Comparison of ENCODE assay signal across 18 cellular contexts in the genomic region with DNA sequence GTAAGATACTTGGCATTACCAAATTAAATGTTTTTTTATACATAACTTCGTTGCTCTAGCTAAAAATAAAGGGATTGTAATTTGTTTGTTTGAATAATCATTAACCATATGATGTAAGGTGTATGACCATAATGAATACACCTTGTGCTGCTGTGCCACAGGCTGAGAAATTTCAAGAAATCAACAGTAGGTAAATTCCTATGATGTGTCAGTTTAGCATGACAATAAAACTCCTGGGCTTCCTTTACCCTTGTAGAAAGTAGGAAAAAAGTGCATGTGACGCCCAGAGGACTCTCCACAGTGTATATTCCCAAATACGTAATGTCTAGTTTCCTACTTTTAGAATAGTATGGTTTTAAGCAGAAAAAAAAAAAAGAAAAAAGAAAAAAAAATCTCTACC.
A peak's percentile ranks its signal among the peaks of the same experiment; 100 is the strongest.
DNase-seq lines count a peak whose midpoint lies in the region; ATAC-seq, FAIRE-seq and TF ChIP-seq lines count a peak whose summit lies in the region.
"Had no signal": no experiment of that assay in that cellular context is flagged by ENCODE, and none has a peak within 500 bp of the region (broad histone marks: within the 10 kb centered on the region; RNA-seq: fewer than 3 reads in every experiment).

No MANE protein-coding gene starts in this region.

- no peak overlapping the region for H2BK15ac ChIP-seq in neuronal stem cell (ENCODE audit: low read length)

- BruUV-seq in PC-3 (replicated peaks; lab: Mats Ljungman, UMichigan) (no TSS peak), GM12878 (replicated peaks; lab: Mats Ljungman, UMichigan) (no TSS peak)

- no peak for FAIRE-seq in GM12878 (lab: Jason Lieb, UNC)
- FAIRE-seq: GM12892, H1 had no signal

- TF ChIP-seq CTCF in PC-3 (conservative IDR thresholded peaks at IDR 0.05; ENCODE audit: low read depth, low read length): no peak
- TF ChIP-seq CTCF in GM12878 (IDR thresholded peaks at IDR 0.05 in 2 of 3, conservative IDR thresholded peaks at IDR 0.05 in 1 of 3; ENCODE audit: control insufficient read depth in 2 of 3, extremely low read depth in 1 of 3, insufficient read depth in 1 of 3, low read depth in 3 of 3, low read length in 3 of 3): no peak
- TF ChIP-seq CTCF in CD8-positive, alpha-beta T cell (IDR thresholded peaks at IDR 0.05): no peak

- no peak overlapping the region for H3K27ac Mint-ChIP-seq in CD8-positive, alpha-beta T cell
- H3K27ac Mint-ChIP-seq: CD4-positive, alpha-beta memory T cell; H9 had no signal

- SMC1A ChIA-PET in GM12878 (lab: Charles Lee; ENCODE audit: uncharacterized antibody, unreplicated experiment): interaction anchor here (1.1 kb wide), 1 partner anchor 9 kb away, joined by 3 read pairs; no protein-coding TSS in a partner anchor

- 22% methylated on average over 3 of the region's 3 CpGs for WGBS in GM12878 (ENCODE audit: insufficient coverage, insufficient replicate concordance, low lambda C conversion rate, missing lambda C conversion rate)
- WGBS in neuronal stem cell (ENCODE audit: extremely low coverage in 2 of 2, insufficient read length in 2 of 2, insufficient replicate concordance in 1 of 2), 2 donors: no CpG with 5 or more reads among the region's 3 CpGs

- H3K4me3 Mint-ChIP-seq in CD8-positive, alpha-beta T cell: no peak overlapping the region
- H3K4me3 Mint-ChIP-seq: CD4-positive, alpha-beta memory T cell; H9 had no signal

- H3K4me1 ChIP-seq in PC-3 (ENCODE audit: insufficient read depth, low read length) (peaks cover 12% of the 10 kb centered on the region), GM12878 (ENCODE audit: control insufficient read depth, insufficient read depth, low read length) (no peaks in the 10 kb centered on the region), muscle layer of colon (ENCODE audit: insufficient read depth, low read length) (peaks cover 4% of the 10 kb centered on the region), neuronal stem cell (ENCODE audit: control insufficient read depth in 2 of 2, insufficient read depth in 1 of 2, low read depth in 1 of 2, low read length in 2 of 2) (no peaks in the 10 kb centered on the region)
- H3K4me1 ChIP-seq in CD8-positive, alpha-beta T cell (ENCODE audit: insufficient read depth, low read length): peaks cover 12% of the 10 kb centered on the region
- H3K4me1 ChIP-seq: Caco-2 had no signal

- no peak overlapping the region for H2BK120ac ChIP-seq in neuronal stem cell (ENCODE audit: low read depth, low read length)

- H3K18ac ChIP-seq in neuronal stem cell (ENCODE audit: low read length): no peak overlapping the region

- no peaks in the 10 kb centered on the region for H3K27me3 Mint-ChIP-seq in CD8-positive, alpha-beta T cell (ENCODE audit: low read depth)
- H3K27me3 Mint-ChIP-seq: CD4-positive, alpha-beta memory T cell had no signal

- H3K9ac ChIP-seq in PC-3 (ENCODE audit: low read length): no peak overlapping the region
- no peak overlapping the region for H3K9ac ChIP-seq in GM12878 (ENCODE audit: control insufficient read depth, insufficient read depth, low read length)
- H3K9ac ChIP-seq in muscle layer of colon (ENCODE audit: low read length): no peak overlapping the region
- no peak overlapping the region for H3K9ac ChIP-seq in neuronal stem cell (ENCODE audit: low read depth, low read length, poor library complexity)

- no peaks in the 10 kb centered on the region for H3K79me1 ChIP-seq in neuronal stem cell (ENCODE audit: low read depth, low read length)

- H3K9me3 ChIP-seq in PC-3 (ENCODE audit: low read length) (no peaks in the 10 kb centered on the region), GM12878 (replicated peaks; ENCODE audit: control insufficient read depth, insufficient read depth, low read length) (no peaks in the 10 kb centered on the region), muscle layer of colon (ENCODE audit: low read length) (no peaks in the 10 kb centered on the region), neuronal stem cell (replicated peaks in 1 of 2; ENCODE audit: control insufficient read depth in 2 of 2, insufficient read depth in 1 of 2, low read depth in 1 of 2, low read length in 2 of 2) (no peaks in the 10 kb centered on the region)
- no peaks in the 10 kb centered on the region for H3K9me3 ChIP-seq in CD8-positive, alpha-beta T cell (ENCODE audit: low read length)
- H3K9me3 ChIP-seq: Caco-2 had no signal

- H3K36me3 ChIP-seq in H7 (replicated peaks; ENCODE audit: control insufficient read depth, insufficient read depth, low read length) (no peaks in the 10 kb centered on the region), PC-3 (ENCODE audit: low read depth, low read length) (no peaks in the 10 kb centered on the region), GM12878 (ENCODE audit: control insufficient read depth in 2 of 2, insufficient read depth in 2 of 2, low read length in 1 of 2) (no peaks in the 10 kb centered on the region), muscle layer of colon (ENCODE audit: insufficient read depth, low read length) (no peaks in the 10 kb centered on the region), neuronal stem cell (replicated peaks in 1 of 2; ENCODE audit: control insufficient read depth in 2 of 2, insufficient read depth in 2 of 2, low read length in 2 of 2) (no peaks in the 10 kb centered on the region)
- H3K36me3 ChIP-seq in CD8-positive, alpha-beta T cell (ENCODE audit: insufficient read depth, low read length): no peaks in the 10 kb centered on the region

- intact Hi-C loops in PC-3 (cut with micrococcal nuclease) (no loop called here), GM12878 (cut with micrococcal nuclease; ENCODE audit: unreplicated experiment) (no loop called here)
- intact Hi-C loops in CD8-positive, alpha-beta T cell (cut with DNase I, micrococcal nuclease): no loop called here

- H3K27ac ChIP-seq in PC-3 (ENCODE audit: low read length): 0 out of 2 replicates have a peak overlapping the region, but pooled peaks have one; percentile 24
- no peak overlapping the region for H3K27ac ChIP-seq in GM12878 (ENCODE audit: control insufficient read depth, insufficient read depth)
- H3K27ac ChIP-seq in muscle layer of colon (ENCODE audit: low read depth, low read length): peak overlapping the region; percentile 12
- H3K27ac ChIP-seq in neuronal stem cell (replicated peaks; ENCODE audit: low read length): no peak overlapping the region
- H3K27ac ChIP-seq in CD8-positive, alpha-beta T cell (ENCODE audit: low read depth, low read length): no peak overlapping the region

- no peak overlapping the region for H4K8ac ChIP-seq in neuronal stem cell (ENCODE audit: low read depth, low read length)

- H3K27me3 ChIP-seq in H7 (ENCODE audit: control insufficient read depth, insufficient read depth, low read length) (no peaks in the 10 kb centered on the region), PC-3 (ENCODE audit: low read length) (no peaks in the 10 kb centered on the region), GM12878 (replicated peaks in 1 of 2; ENCODE audit: control insufficient read depth in 2 of 2, insufficient read depth in 2 of 2, low read length in 1 of 2) (no peaks in the 10 kb centered on the region), muscle layer of colon (ENCODE audit: control insufficient read depth in 1 of 2, insufficient read depth in 2 of 2, low read length in 2 of 2) (no peaks in the 10 kb centered on the region), neuronal stem cell (ENCODE audit: control insufficient read depth in 3 of 3, insufficient read depth in 3 of 3, low read depth in 1 of 3, low read length in 3 of 3) (no peaks in the 10 kb centered on the region)
- H3K27me3 ChIP-seq in CD8-positive, alpha-beta T cell (ENCODE audit: insufficient read depth, low read length): no peaks in the 10 kb centered on the region

- no peaks in the 10 kb centered on the region for H3F3A ChIP-seq in PC-3 (ENCODE audit: low read length, unreplicated experiment)

- RAD21 ChIA-PET in GM12878 (lab: Charles Lee; ENCODE audit: unreplicated experiment): interaction anchor here (0.9 kb wide), 1 partner anchor 89 kb away, joined by 3 read pairs; no protein-coding TSS in a partner anchor

- TF ChIP-seq POLR2A in GM12878 (IDR thresholded peaks at IDR 0.05; ENCODE audit: low read depth, low read length): no peak

- CTCF ChIA-PET in PC-3 (lab: Charles Lee) (no interaction called here), GM12878 (lab: Yijun Ruan, JAX) (no interaction called here)
- CTCF ChIA-PET in CD8-positive, alpha-beta T cell (lab: Charles Lee): no interaction called here

- peaks cover 2% of the 10 kb centered on the region for H3K9me3 Mint-ChIP-seq in CD8-positive, alpha-beta T cell
- H3K9me3 Mint-ChIP-seq: H9 had no signal

- H3K36me3 Mint-ChIP-seq in CD8-positive, alpha-beta T cell: no peaks in the 10 kb centered on the region
- H3K36me3 Mint-ChIP-seq: CD4-positive, alpha-beta memory T cell had no signal

- no peaks in the 10 kb centered on the region for H4K20me1 ChIP-seq in PC-3 (ENCODE audit: low read length)
- no peaks in the 10 kb centered on the region for H4K20me1 ChIP-seq in GM12878 (ENCODE audit: control insufficient read depth, insufficient read depth)

- ATAC-seq in PC-3 (peak; percentile 69), GM12878 (peak; percentile 67), HG03159 (IDR thresholded peaks at IDR 0.05; ENCODE audit: unreplicated experiment) (no peak)
- ATAC-seq in CD8-positive, alpha-beta T cell: no peak
- ATAC-seq: HCT116 had no signal

- POLR2A ChIA-PET in PC-3 (lab: Charles Lee; ENCODE audit: unreplicated experiment): no interaction called here
- POLR2A ChIA-PET in GM12878 (lab: Charles Lee): no interaction called here
- POLR2A ChIA-PET in CD8-positive, alpha-beta T cell (lab: Charles Lee): no interaction called here

- H2BK12ac ChIP-seq in neuronal stem cell (ENCODE audit: low read length): no peak overlapping the region

- H2AFZ ChIP-seq in PC-3 (ENCODE audit: low read length): peak overlapping the region; percentile 36; the same call in 1 of the 2 replicates
- no peak overlapping the region for H2AFZ ChIP-seq in GM12878 (ENCODE audit: control insufficient read depth, low read depth, low read length)
- no peak overlapping the region for H2AFZ ChIP-seq in neuronal stem cell (ENCODE audit: low read length)

- peak overlapping the region; percentile 44 for H3K4me2 ChIP-seq in PC-3 (ENCODE audit: low read length)
- H3K4me2 ChIP-seq in GM12878 (ENCODE audit: control insufficient read depth, insufficient read depth): no peak overlapping the region
- no peak overlapping the region for H3K4me2 ChIP-seq in neuronal stem cell (ENCODE audit: insufficient read depth, low read length, poor library complexity, severe bottlenecking)

- H2BK5ac ChIP-seq in neuronal stem cell (ENCODE audit: low read length): no peak overlapping the region

- H3K4me3 ChIP-seq in H7 (ENCODE audit: insufficient read depth, low read depth, low read length): no peak overlapping the region
- no peak overlapping the region for H3K4me3 ChIP-seq in PC-3 (ENCODE audit: low read length)
- H3K4me3 ChIP-seq in GM12878: no peak overlapping the region
- H3K4me3 ChIP-seq in muscle layer of colon (ENCODE audit: low read depth in 1 of 2, low read length in 2 of 2): no peak overlapping the region
- H3K4me3 ChIP-seq in neuronal stem cell (ENCODE audit: low read length in 2 of 2): no peak overlapping the region
- H3K4me3 ChIP-seq in CD8-positive, alpha-beta T cell (ENCODE audit: low read depth, low read length): no peak overlapping the region

- peaks cover 11% of the 10 kb centered on the region for H3K4me1 Mint-ChIP-seq in CD8-positive, alpha-beta T cell (ENCODE audit: low read depth)

- no peak for TF ChIP-seq RAD21 in GM12878 (IDR thresholded peaks at IDR 0.05; ENCODE audit: insufficient read depth, low read depth, low read length)

- no peak overlapping the region for H2AK5ac ChIP-seq in neuronal stem cell (ENCODE audit: low read depth, low read length)

- no peak for TF ChIP-seq EP300 in GM12878 (IDR thresholded peaks at IDR 0.05; ENCODE audit: borderline replicate concordance in 1 of 2, control insufficient read depth in 1 of 2, low read depth in 2 of 2, low read length in 2 of 2)

- H3K9me2 ChIP-seq in PC-3 (replicated peaks; ENCODE audit: low read length): no peaks in the 10 kb centered on the region

- DNase-seq in H7 (peak; percentile 19), PC-3 (peak; percentile 11), GM12878 (ENCODE audit: low read depth, low spot score) (no peak), neuronal stem cell (ENCODE audit: low spot score) (no peak), mucosa of gallbladder (ENCODE audit: low spot score) (no peak)
- DNase-seq in CD8-positive, alpha-beta T cell: no peak
- DNase-seq: C1 segment of cervical spinal cord; Caco-2; CD4-positive, alpha-beta memory T cell; DMS153; EL; GDM1; H9 had no signal

- no peak overlapping the region for H3K4ac ChIP-seq in neuronal stem cell (ENCODE audit: low read length)

- in situ Hi-C loops in GM12878 (cut with MboI): no loop called here

- H3K79me2 ChIP-seq in PC-3 (ENCODE audit: low read length): no peaks in the 10 kb centered on the region
- H3K79me2 ChIP-seq in GM12878 (ENCODE audit: control insufficient read depth, insufficient read depth, low read length): no peaks in the 10 kb centered on the region

- H3K14ac ChIP-seq in neuronal stem cell (ENCODE audit: low read length): no peak overlapping the region

- H3K23ac ChIP-seq in neuronal stem cell (ENCODE audit: low read depth, low read length, poor library complexity): no peak overlapping the region

- H4K91ac ChIP-seq in neuronal stem cell (ENCODE audit: low read depth, low read length, poor library complexity): no peak overlapping the region

Comparison
In these comparisons a context has a peak if more than half of its experiments do, and no peak if none do; other contexts are left out.
1. DNase-seq: peak in H7 (single experiment) and PC-3 (single experiment); none in GM12878 (single experiment), neuronal stem cell (single experiment), mucosa of gallbladder (single experiment) and CD8-positive, alpha-beta T cell (0 of 7).
2. ATAC-seq: peak in PC-3 (single experiment) and GM12878 (single experiment); none in HG03159 (single experiment) and CD8-positive, alpha-beta T cell (single experiment).
3. H3K27ac ChIP-seq: peak in PC-3 (single experiment) and muscle layer of colon (single experiment); none in GM12878 (single experiment), neuronal stem cell (single experiment) and CD8-positive, alpha-beta T cell (single experiment).